ENCODE assay signal across 8 cellular contexts in the genomic region with DNA sequence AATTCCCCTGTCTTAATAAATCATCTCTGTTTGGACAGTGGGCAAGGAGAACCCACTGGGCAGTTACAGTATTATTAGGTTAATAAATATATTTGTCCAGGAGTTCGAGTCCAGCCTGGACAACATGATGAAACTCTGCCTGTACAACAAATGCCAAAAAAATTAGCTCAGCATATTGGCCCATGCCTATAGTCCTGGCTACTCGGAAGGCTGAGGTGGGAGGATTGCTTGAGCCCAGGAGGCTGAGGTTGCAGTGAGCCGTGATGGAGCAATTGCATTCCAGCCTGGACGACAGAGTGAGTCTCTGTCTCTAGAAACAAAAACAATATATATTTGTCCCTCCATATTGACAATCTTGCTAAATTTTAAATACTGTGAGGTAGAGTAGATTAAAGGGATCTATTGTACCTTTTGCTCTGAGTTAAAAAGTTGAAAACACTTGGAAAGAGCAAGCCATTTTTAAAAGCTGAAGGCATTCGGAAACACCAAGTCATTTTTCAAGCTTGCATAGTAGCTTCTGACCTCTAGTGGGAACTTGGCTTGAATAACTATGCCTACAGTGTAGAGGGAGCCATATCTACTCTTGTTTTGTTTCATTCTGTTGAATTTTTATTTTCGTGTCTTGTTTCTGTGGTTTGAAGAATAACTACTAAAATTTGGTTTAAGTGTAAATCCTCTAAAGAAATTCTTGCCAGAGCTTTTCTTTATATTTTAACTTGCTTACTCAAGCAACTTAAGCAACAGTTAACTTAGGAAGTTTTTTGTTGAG. TPM values are rescaled to one million over a fixed set of nuclear protein-coding genes. Genes with fewer than 3 reads are reported as not detected.
DNase-seq lines count a peak whose midpoint lies in the region; ATAC-seq and TF ChIP-seq lines count a peak whose summit lies in the region.
"Had no signal": no experiment of that assay in that cellular context is flagged by ENCODE, and none has a peak within 500 bp of the region (broad histone marks: within the 10 kb centered on the region; RNA-seq: fewer than 3 reads in every experiment).

No MANE protein-coding gene starts in this region.

- H3K4me3 Mint-ChIP-seq in chondrocyte (ENCODE audit: unreplicated experiment): no peak overlapping the region
- H3K4me3 Mint-ChIP-seq in T-cell: no peak overlapping the region

- peaks cover 4% of the 10 kb centered on the region for H3K36me3 Mint-ChIP-seq in chondrocyte (ENCODE audit: low read depth)
- no peaks in the 10 kb centered on the region for H3K36me3 Mint-ChIP-seq in T-cell

- peak; percentile 12 for DNase-seq in MG63
- DNase-seq in chondrocyte (ENCODE audit: low spot score): no peak
- DNase-seq in renal cortical epithelial cell (ENCODE audit: low read depth): peak; percentile 50
- no peak for DNase-seq in T-cell
- no peak for DNase-seq in middle frontal gyrus (ENCODE audit: extremely low spot score, low spot score)
- DNase-seq: occipital lobe had no signal

- CTCF ChIA-PET in T-cell (lab: Charles Lee): interaction anchor here (0.5 to 0.7 kb wide), 14 partner anchors 13 to 1158 kb away, joined by 3 to 14 read pairs (median 6); no protein-coding TSS in a partner anchor

- H3K4me1 Mint-ChIP-seq in chondrocyte (ENCODE audit: low read depth) (peaks cover 12% of the 10 kb centered on the region), T-cell (peaks cover 0 to 2% (median 0%) of the 10 kb centered on the region in 3 donors)

- H3K9me3 Mint-ChIP-seq in chondrocyte (ENCODE audit: low read depth) (peaks cover 3% of the 10 kb centered on the region), T-cell (no peaks in the 10 kb centered on the region)

- no peak overlapping the region for H3K4me3 ChIP-seq in MG63

- H3K36me3 ChIP-seq in MG63: no peaks in the 10 kb centered on the region

- H3K27ac Mint-ChIP-seq in chondrocyte (ENCODE audit: unreplicated experiment): peak overlapping the region; percentile 27
- no peak overlapping the region for H3K27ac Mint-ChIP-seq in T-cell

- no peaks in the 10 kb centered on the region for H3K9me3 ChIP-seq in MG63

- POLR2A ChIA-PET in T-cell (lab: Charles Lee): interaction anchor here (0.6 to 0.7 kb wide), 6 partner anchors 11 to 524 kb away, joined by 3 to 14 read pairs (median 10); a partner anchor contains a TSS

- H3K27me3 Mint-ChIP-seq in chondrocyte (ENCODE audit: low read depth) (no peaks in the 10 kb centered on the region), T-cell (peaks cover 0 to 5% of the 10 kb centered on the region in 2 donors)

- H3K27me3 ChIP-seq in MG63: no peaks in the 10 kb centered on the region

- peak; percentile 64 for ATAC-seq in GM21381 (IDR thresholded peaks at IDR 0.05; ENCODE audit: unreplicated experiment)
- ATAC-seq in T-cell (replicated peaks in 1 of 4): no peak
- ATAC-seq in HG02759 (IDR thresholded peaks at IDR 0.05; ENCODE audit: unreplicated experiment): no peak

- TF ChIP-seq CTCF in chondrocyte (IDR thresholded peaks at IDR 0.05): peak; percentile 48

RNA-seq across cellular contexts. Expression of a gene that starts 14.6 kb away (rescaled TPM):
- total RNA-seq in MG63 (2014; rRNA removed; shearing (Covaris generic); ENCODE audit: low replicate concordance): 8.5 and 15.6 TPM in 2 replicates
- total RNA-seq in chondrocyte (35.5 to 44.7 TPM (median 41.8 TPM) in 3 replicates), renal cortical epithelial cell (13.9 and 43.4 TPM in 2 replicates), T-cell (10 to 100 TPM; 21.4 to 29.5 (median 23.5) TPM)

Comparison
In these comparisons a context has a peak if more than half of its experiments do, and no peak if none do; other contexts are left out.
1. DNase-seq: peak in MG63 (single experiment) and renal cortical epithelial cell (single experiment); none in chondrocyte (single experiment), T-cell (0 of 34) and middle frontal gyrus (single experiment).